8 cellular contexts compared by ENCODE assay signal in the genomic region with DNA sequence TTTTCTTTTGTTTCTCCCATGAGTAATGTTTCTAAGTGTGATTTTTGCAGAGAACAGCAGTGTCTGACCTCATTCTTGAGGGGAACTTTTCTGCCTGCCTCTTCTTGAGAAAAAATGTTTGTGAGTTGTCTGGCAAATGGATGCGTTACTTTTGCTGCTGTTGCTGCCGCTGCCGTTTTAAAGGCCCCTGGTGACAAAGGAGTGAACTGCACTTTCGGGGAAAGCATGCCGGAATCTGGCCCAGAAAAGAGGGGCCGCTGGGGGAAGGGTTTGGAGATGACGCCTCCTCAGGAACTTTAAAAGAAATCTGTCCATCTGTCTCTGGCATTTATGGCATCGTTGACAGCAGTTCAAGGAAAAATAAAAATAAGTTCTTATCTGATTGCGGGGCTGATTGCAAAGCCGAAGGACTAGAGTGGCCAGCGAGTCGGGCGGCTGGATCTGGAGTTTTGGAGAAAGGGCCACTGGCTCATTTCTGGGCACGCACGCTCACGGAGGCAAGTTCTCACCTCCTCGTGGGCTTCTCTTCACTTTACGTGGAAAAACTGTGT. TPM values are rescaled to one million over a fixed set of nuclear protein-coding genes. Genes with fewer than 3 reads are reported as not detected.
DNase-seq lines count a peak whose midpoint lies in the region; ATAC-seq, FAIRE-seq and TF ChIP-seq lines count a peak whose summit lies in the region.

No MANE protein-coding gene starts in this region.

- intact Hi-C loops in activated naive CD4-positive, alpha-beta T cell treated with anti-CD3 and anti-CD28 coated beads for 36 hours (cut with micrococcal nuclease): no loop called here

- CTCF ChIA-PET in activated naive CD4-positive, alpha-beta T cell treated with anti-CD3 and anti-CD28 coated beads for 36 hours (lab: Charles Lee): interaction anchor here (0.7 kb wide), 1 partner anchor 184 kb away, joined by 3 read pairs; no protein-coding TSS in a partner anchor

- peak overlapping the region; percentile 2 for H3K4me3 Mint-ChIP-seq in activated naive CD4-positive, alpha-beta T cell treated with anti-CD3 and anti-CD28 coated beads for 36 hours

- peak overlapping the region; percentile 75 for H3K27ac Mint-ChIP-seq in activated naive CD4-positive, alpha-beta T cell treated with anti-CD3 and anti-CD28 coated beads for 36 hours

- WGBS in small intestine, 3 donors: 39 to 41% (median 40%) methylated on average over 18 of the region's 18 CpGs

- TF ChIP-seq CTCF in D721Med (IDR thresholded peaks at IDR 0.05; ENCODE audit: insufficient read depth, missing control alignments) (peak; percentile 26), right atrium auricular region (IDR thresholded peaks at IDR 0.05) (peak; percentile 67 to 76)

- no peak for DNase-seq in D721Med (ENCODE audit: insufficient read length, low spot score)
- DNase-seq in M059J (ENCODE audit: low read depth): peak; percentile 15
- DNase-seq in activated naive CD4-positive, alpha-beta T cell treated with anti-CD3 and anti-CD28 coated beads for 36 hours: peak; percentile 59
- no peak for DNase-seq in right atrium auricular region (ENCODE audit: low spot score)
- peak; percentile 42 for DNase-seq in small intestine
- no peak for DNase-seq in GM12891 (ENCODE audit: insufficient read length, low spot score)

- no peaks in the 10 kb centered on the region for H3K9me3 Mint-ChIP-seq in activated naive CD4-positive, alpha-beta T cell treated with anti-CD3 and anti-CD28 coated beads for 36 hours

- peak overlapping the region; percentile 7 to 21 for H3K4me3 ChIP-seq in right atrium auricular region
- no peak overlapping the region for H3K4me3 ChIP-seq in small intestine (ENCODE audit: low read depth in 1 of 2, low read length in 2 of 2)

- H3K36me3 ChIP-seq in right atrium auricular region (peaks cover 78% of the 10 kb centered on the region), small intestine (ENCODE audit: control insufficient read depth in 2 of 2, insufficient read depth in 2 of 2, low read length in 2 of 2) (peaks cover 0 to 10% of the 10 kb centered on the region in 2 donors)

- H3K36me3 Mint-ChIP-seq in activated naive CD4-positive, alpha-beta T cell treated with anti-CD3 and anti-CD28 coated beads for 36 hours (ENCODE audit: low read depth): peaks cover 1% of the 10 kb centered on the region

- H3K4me1 Mint-ChIP-seq in activated naive CD4-positive, alpha-beta T cell treated with anti-CD3 and anti-CD28 coated beads for 36 hours (ENCODE audit: low read depth): peaks cover 75% of the 10 kb centered on the region

- no peak for ATAC-seq in HG03025 (IDR thresholded peaks at IDR 0.05; ENCODE audit: low FRiP score, unreplicated experiment)
- no peak for ATAC-seq in GM19328 (IDR thresholded peaks at IDR 0.05; ENCODE audit: unreplicated experiment)

- peaks cover 4% of the 10 kb centered on the region for H3K27me3 Mint-ChIP-seq in activated naive CD4-positive, alpha-beta T cell treated with anti-CD3 and anti-CD28 coated beads for 36 hours (ENCODE audit: low read depth)

- H3K27me3 ChIP-seq in right atrium auricular region (no peaks in the 10 kb centered on the region), small intestine (ENCODE audit: control insufficient read depth in 2 of 2, insufficient read depth in 2 of 2, low read length in 2 of 2) (no peaks in the 10 kb centered on the region)

- no peaks in the 10 kb centered on the region for H3K9me3 ChIP-seq in right atrium auricular region
- no peaks in the 10 kb centered on the region for H3K9me3 ChIP-seq in small intestine (ENCODE audit: control insufficient read depth, low read depth)

- H3K4me1 ChIP-seq in right atrium auricular region (peaks cover 0 to 100% of the 10 kb centered on the region in 2 donors), small intestine (ENCODE audit: control insufficient read depth in 2 of 2, insufficient read depth in 1 of 2, low read depth in 1 of 2, low read length in 1 of 2) (peaks cover 8 to 29% of the 10 kb centered on the region in 2 donors)

- TF ChIP-seq POLR2A in GM12891 (IDR thresholded peaks at IDR 0.05; ENCODE audit: low read depth, low read length): no peak

- H3K27ac ChIP-seq in right atrium auricular region (peak overlapping the region; percentile 88 to 93), small intestine (ENCODE audit: low read depth in 1 of 2, low read length in 1 of 2) (peak overlapping the region in 1 of 2 donors; percentile 32)

- FAIRE-seq in D721Med (lab: Jason Lieb, UNC): no peak
- no peak for FAIRE-seq in small intestine (lab: Jason Lieb, UNC)
- no peak for FAIRE-seq in GM12891 (lab: Jason Lieb, UNC)

TF ChIP-seq in GM12891, 5 proteins besides CTCF, POLR2A, EP300 and RAD21:
- TF ChIP-seq PAX5 (IDR thresholded peaks at IDR 0.05; ENCODE audit: insufficient read depth, low read length, severe bottlenecking) (no peak), POLR2AphosphoS5 (IDR thresholded peaks at IDR 0.05; ENCODE audit: low read depth, low read length) (no peak), POU2F2 (IDR thresholded peaks at IDR 0.05; ENCODE audit: low read depth, low read length) (no peak), TAF1 (IDR thresholded peaks at IDR 0.05; ENCODE audit: low read depth, low read length) (no peak), SPI1 (IDR thresholded peaks at IDR 0.05; ENCODE audit: low read depth, low read length) (no peak)

RNA-seq across cellular contexts. Expression of gene ZBTB16, which starts 16.5 kb away (rescaled TPM):
- total RNA-seq in M059J (2014; rRNA removed; shearing (Covaris generic)): not detected in 2 replicates
- total RNA-seq in activated naive CD4-positive, alpha-beta T cell treated with anti-CD3 and anti-CD28 coated beads for 36 hours: 1 to 10 TPM; 1.5 to 2.3 TPM
- 100 to 1,000 TPM in 1 of 2 donors, 10 to 100 TPM in 1; 65.5 to 101 TPM for total RNA-seq in right atrium auricular region
- polyA plus RNA-seq in small intestine: 10 to 100 TPM in 2 of 3 donors, 1 to 10 TPM in 1; 7.8 to 32.4 (median 27.1) TPM
- polyA plus RNA-seq in GM12891 (2012; ENCODE audit: low read depth, missing spikeins): not detected

Comparison
In these comparisons a context has a peak if more than half of its experiments do, and no peak if none do; other contexts are left out.
1. DNase-seq: peak in M059J (single experiment), activated naive CD4-positive, alpha-beta T cell treated with anti-CD3 and anti-CD28 coated beads for 36 hours (single experiment) and small intestine (single experiment); none in D721Med (single experiment), right atrium auricular region (single experiment) and GM12891 (single experiment).
2. H3K4me3 ChIP-seq: peak in right atrium auricular region (2 of 2); none in small intestine (0 of 2).
3. RNA of gene ZBTB16, which starts 16.5 kb away (total RNA-seq): 65.5 to 101 TPM in right atrium auricular region; 1.5 to 2.3 TPM in activated naive CD4-positive, alpha-beta T cell treated with anti-CD3 and anti-CD28 coated beads for 36 hours and not detected in M059J; every median in the first group is over 10 times any median in the second.